Comparison of ENCODE assay signal across 17 cellular contexts in genomic region chr4:85029453-85029852, GRCh38.
"Had no signal": no experiment of that assay in that cellular context is flagged by ENCODE, and none has a peak within 500 bp of the region (broad histone marks: within the 10 kb centered on the region; RNA-seq: fewer than 3 reads in every experiment).

No MANE protein-coding gene starts in this region.

- H3K36me3 ChIP-seq: esophagus muscularis mucosa, heart right ventricle, left lung, neutrophil, right atrium auricular region, sigmoid colon had no signal

- ATAC-seq: heart right ventricle, left lung had no signal

- H3K36me3 Mint-ChIP-seq: immature natural killer cell had no signal

- H3K27me3 Mint-ChIP-seq: central memory CD8-positive, alpha-beta T cell had no signal

- H3K27ac ChIP-seq: epithelial cell of prostate, esophagus muscularis mucosa, heart right ventricle, left lung, neutrophil, right atrium auricular region, sigmoid colon had no signal

- DNase-seq: effector memory CD4-positive, alpha-beta T cell; heart right ventricle; immature natural killer cell; left lung; midbrain; naive B cell; nephron progenitor cell; sigmoid colon; small intestine; stimulated activated CD4-positive, alpha-beta T cell treated with anti-CD3 and anti-CD28 coated beads, Interleukin-12 subunit alpha, Interleukin-12 subunit beta, amount 100 ng/mL, for 4 hours; stimulated activated naive CD4-positive, alpha-beta T cell treated with Interleukin-2 at 50 U/mL for 16 hours had no signal

- H3K4me3 ChIP-seq: esophagus muscularis mucosa, heart right ventricle, left lung, lung, right atrium auricular region, sigmoid colon had no signal

- H3K27me3 ChIP-seq: esophagus muscularis mucosa, heart right ventricle, left lung, neutrophil, right atrium auricular region, sigmoid colon had no signal

- H3K4me3 Mint-ChIP-seq: central memory CD8-positive, alpha-beta T cell; immature natural killer cell; naive B cell; nephron progenitor cell had no signal

- H3K9me3 ChIP-seq: neutrophil had no signal

- H3K27ac Mint-ChIP-seq: immature natural killer cell, naive B cell, nephron progenitor cell had no signal

- H3K4me1 Mint-ChIP-seq: central memory CD8-positive, alpha-beta T cell; immature natural killer cell; naive B cell; nephron progenitor cell had no signal

- H3K4me1 ChIP-seq: esophagus muscularis mucosa, heart right ventricle, left lung, right atrium auricular region, sigmoid colon had no signal
